13 cellular contexts compared by ENCODE assay signal in genomic region chrX:7987160-7987992, GRCh38.
DNase-seq lines count a peak whose midpoint lies in the region; ATAC-seq and TF ChIP-seq lines count a peak whose summit lies in the region.
"Had no signal": no experiment of that assay in that cellular context is flagged by ENCODE, and none has a peak within 500 bp of the region (broad histone marks: within the 10 kb centered on the region; RNA-seq: fewer than 3 reads in every experiment).

No MANE protein-coding gene starts in this region.

- TF ChIP-seq POLR2A in breast epithelium (IDR thresholded peaks at IDR 0.05): no peak

- no peaks in the 10 kb centered on the region for H4K20me1 ChIP-seq in mammary epithelial cell (ENCODE audit: insufficient read depth, low read length)

- ATAC-seq in HG03378 (IDR thresholded peaks at IDR 0.05; ENCODE audit: unreplicated experiment) (peak; percentile 71), WTC11 (no peak), upper lobe of right lung (peak; percentile 41)
- ATAC-seq in activated CD4-positive, alpha-beta T cell treated with anti-CD3 and anti-CD28 coated beads for 36 hours: no peak
- ATAC-seq: A549; activated CD8-positive, alpha-beta T cell treated with anti-CD3 and anti-CD28 coated beads for 36 hours had no signal

- H3K27me3 ChIP-seq in mammary epithelial cell (ENCODE audit: insufficient read depth, low read length) (no peaks in the 10 kb centered on the region), breast epithelium (peaks cover 0 to 4% of the 10 kb centered on the region in 2 donors), upper lobe of right lung (no peaks in the 10 kb centered on the region)

- H3K9me3 Mint-ChIP-seq in WTC11: no peaks in the 10 kb centered on the region; the same call in 1 of the 2 replicates
- no peaks in the 10 kb centered on the region for H3K9me3 Mint-ChIP-seq in activated CD4-positive, alpha-beta T cell treated with anti-CD3 and anti-CD28 coated beads for 36 hours (ENCODE audit: low read depth)
- H3K9me3 Mint-ChIP-seq: activated CD8-positive, alpha-beta T cell treated with anti-CD3 and anti-CD28 coated beads for 36 hours; memory B cell had no signal

- H3K4me2 ChIP-seq in mammary epithelial cell (ENCODE audit: insufficient read depth, low read depth, low read length): peak overlapping the region; percentile 47
- H3K4me2 ChIP-seq: A549 had no signal

- H3K4me1 ChIP-seq in mammary epithelial cell (ENCODE audit: insufficient read depth, low read length) (peaks cover 30% of the 10 kb centered on the region), breast epithelium (no peaks in the 10 kb centered on the region), upper lobe of right lung (no peaks in the 10 kb centered on the region)
- H3K4me1 ChIP-seq: A549 had no signal

- no peak overlapping the region for H3K4me3 Mint-ChIP-seq in WTC11
- H3K4me3 Mint-ChIP-seq in activated CD4-positive, alpha-beta T cell treated with anti-CD3 and anti-CD28 coated beads for 36 hours: no peak overlapping the region
- H3K4me3 Mint-ChIP-seq: activated CD8-positive, alpha-beta T cell treated with anti-CD3 and anti-CD28 coated beads for 36 hours; memory B cell had no signal

- H3K27me3 Mint-ChIP-seq in WTC11 (ENCODE audit: low read depth): no peaks in the 10 kb centered on the region
- H3K27me3 Mint-ChIP-seq in activated CD4-positive, alpha-beta T cell treated with anti-CD3 and anti-CD28 coated beads for 36 hours: no peaks in the 10 kb centered on the region
- H3K27me3 Mint-ChIP-seq: activated CD8-positive, alpha-beta T cell treated with anti-CD3 and anti-CD28 coated beads for 36 hours; memory B cell had no signal

- TF ChIP-seq CTCF in mammary epithelial cell (conservative IDR thresholded peaks at IDR 0.05 in 1 of 2, IDR thresholded peaks at IDR 0.05 in 1 of 2; ENCODE audit: extremely low read depth in 1 of 2, insufficient read depth in 1 of 2, low read depth in 1 of 2, low read length in 2 of 2) (no peak), breast epithelium (IDR thresholded peaks at IDR 0.05) (no peak), WTC11 (IDR thresholded peaks at IDR 0.05) (no peak), upper lobe of right lung (IDR thresholded peaks at IDR 0.05) (no peak)

- peak overlapping the region; percentile 76 for H3K27ac ChIP-seq in mammary epithelial cell (ENCODE audit: insufficient read depth, low read depth, low read length)
- H3K27ac ChIP-seq in breast epithelium: no peak overlapping the region
- H3K27ac ChIP-seq in upper lobe of right lung: no peak overlapping the region
- H3K27ac ChIP-seq: A549 had no signal

- POLR2A ChIA-PET in WTC11 (lab: Charles Lee): no interaction called here
- POLR2A ChIA-PET in activated CD4-positive, alpha-beta T cell treated with anti-CD3 and anti-CD28 coated beads for 36 hours (lab: Charles Lee): no interaction called here

- no peak overlapping the region for H3K27ac Mint-ChIP-seq in WTC11
- H3K27ac Mint-ChIP-seq in activated CD4-positive, alpha-beta T cell treated with anti-CD3 and anti-CD28 coated beads for 36 hours: no peak overlapping the region
- H3K27ac Mint-ChIP-seq: activated CD8-positive, alpha-beta T cell treated with anti-CD3 and anti-CD28 coated beads for 36 hours; memory B cell had no signal

- no peaks in the 10 kb centered on the region for H3K36me3 Mint-ChIP-seq in WTC11
- H3K36me3 Mint-ChIP-seq in activated CD4-positive, alpha-beta T cell treated with anti-CD3 and anti-CD28 coated beads for 36 hours (ENCODE audit: low read depth): no peaks in the 10 kb centered on the region
- H3K36me3 Mint-ChIP-seq: memory B cell had no signal

- H3K36me3 ChIP-seq in mammary epithelial cell (ENCODE audit: insufficient read depth, low read length): no peaks in the 10 kb centered on the region
- H3K36me3 ChIP-seq in breast epithelium: no peaks in the 10 kb centered on the region
- no peaks in the 10 kb centered on the region for H3K36me3 ChIP-seq in upper lobe of right lung

- in situ Hi-C loops in mammary epithelial cell (cut with MboI; ENCODE audit: low sequenced_read_pairs in 2 of 2): loop anchor here in 1 of 2 donors (25.0 kb wide), 1 partner anchor 750 kb away; the partner anchor contains the start of gene ANOS1

- WGBS in mammary epithelial cell (ENCODE audit: low coverage, missing lambda C conversion rate): 54% methylated on average over 6 of the region's 6 CpGs

- DNase-seq in mammary epithelial cell: peak; percentile 32
- DNase-seq in breast epithelium (ENCODE audit: low spot score in 2 of 2): no peak
- no peak for DNase-seq in WTC11 (ENCODE audit: low spot score)
- no peak for DNase-seq in upper lobe of right lung
- DNase-seq in stimulated activated CD4-positive, alpha-beta T cell treated with anti-CD3 and anti-CD28 coated beads, Interleukin-15, amount 100 ng/mL, for 24 hours: no peak
- DNase-seq in NCI-H2227 treated with DMSO at 0.1 percent for 48 hours (lab: John Stamatoyannopoulos, UW): no peak
- DNase-seq in activated CD4-positive, alpha-beta T cell treated with anti-CD3 and anti-CD28 coated beads for 36 hours: no peak
- DNase-seq: activated CD8-positive, alpha-beta T cell treated with anti-CD3 and anti-CD28 coated beads for 36 hours; aorta; MM.1S had no signal

- dilution Hi-C loops in mammary epithelial cell (cut with HindIII; ENCODE audit: low sequenced_read_pairs): no loop called here

- CTCF ChIA-PET in mammary epithelial cell (lab: Charles Lee; ENCODE audit: low non-redundant PET): no interaction called here
- CTCF ChIA-PET in WTC11 (lab: Charles Lee): no interaction called here
- CTCF ChIA-PET in activated CD4-positive, alpha-beta T cell treated with anti-CD3 and anti-CD28 coated beads for 36 hours (lab: Charles Lee): no interaction called here

- H2AFZ ChIP-seq in mammary epithelial cell (ENCODE audit: low read depth, low read length): no peak overlapping the region

- H3K79me2 ChIP-seq in mammary epithelial cell (ENCODE audit: insufficient read depth, low read length): no peaks in the 10 kb centered on the region

- H3K9me3 ChIP-seq in mammary epithelial cell (replicated peaks; ENCODE audit: insufficient read depth, low read length) (no peaks in the 10 kb centered on the region), breast epithelium (peaks cover 0 to 5% of the 10 kb centered on the region in 2 donors), upper lobe of right lung (no peaks in the 10 kb centered on the region)
- H3K9me3 ChIP-seq: A549 had no signal

- intact Hi-C loops in mammary epithelial cell (cut with micrococcal nuclease) (no loop called here), breast epithelium (cut with DNase I; ENCODE audit: low total_unique reads) (no loop called here), upper lobe of right lung (cut with DNase I) (no loop called here)
- intact Hi-C loops in activated CD4-positive, alpha-beta T cell treated with anti-CD3 and anti-CD28 coated beads for 36 hours (cut with DNase I, micrococcal nuclease): no loop called here

- H3K4me3 ChIP-seq in mammary epithelial cell (replicated peaks in 1 of 3; ENCODE audit: insufficient read depth in 1 of 3, low read depth in 2 of 3, low read length in 3 of 3): no peak overlapping the region
- H3K4me3 ChIP-seq in breast epithelium: no peak overlapping the region
- no peak overlapping the region for H3K4me3 ChIP-seq in upper lobe of right lung
- H3K4me3 ChIP-seq: A549 had no signal

- H3K9ac ChIP-seq in mammary epithelial cell (ENCODE audit: insufficient read depth, low read length): peak overlapping the region; percentile 49

- TSS peak; percentile 14 for BruUV-seq in mammary epithelial cell (replicated peaks; lab: Mats Ljungman, UMichigan)

- no peaks in the 10 kb centered on the region for H3K4me1 Mint-ChIP-seq in WTC11
- no peaks in the 10 kb centered on the region for H3K4me1 Mint-ChIP-seq in activated CD4-positive, alpha-beta T cell treated with anti-CD3 and anti-CD28 coated beads for 36 hours
- H3K4me1 Mint-ChIP-seq: memory B cell had no signal

TF ChIP-seq in WTC11, 78 proteins besides CTCF, POLR2A, EP300 and RAD21:
- TF ChIP-seq E2F1 (CRISPR knock-in tag; IDR thresholded peaks at IDR 0.05) (no peak), GABPB1 (CRISPR knock-in tag; IDR thresholded peaks at IDR 0.05) (peak; percentile 81; the same call in 1 of the 2 replicates), ZNF121 (CRISPR knock-in tag; IDR thresholded peaks at IDR 0.05) (no peak), PRRX2 (CRISPR knock-in tag; IDR thresholded peaks at IDR 0.05) (no peak), MLX (CRISPR knock-in tag; IDR thresholded peaks at IDR 0.05) (no peak)

Comparison
In these comparisons a context has a peak if more than half of its experiments do, and no peak if none do; other contexts are left out.
1. ATAC-seq: peak in HG03378 (single experiment) and upper lobe of right lung (single experiment); none in WTC11 (single experiment) and activated CD4-positive, alpha-beta T cell treated with anti-CD3 and anti-CD28 coated beads for 36 hours (single experiment).